9 cellular contexts compared by ENCODE assay signal in the genomic region with DNA sequence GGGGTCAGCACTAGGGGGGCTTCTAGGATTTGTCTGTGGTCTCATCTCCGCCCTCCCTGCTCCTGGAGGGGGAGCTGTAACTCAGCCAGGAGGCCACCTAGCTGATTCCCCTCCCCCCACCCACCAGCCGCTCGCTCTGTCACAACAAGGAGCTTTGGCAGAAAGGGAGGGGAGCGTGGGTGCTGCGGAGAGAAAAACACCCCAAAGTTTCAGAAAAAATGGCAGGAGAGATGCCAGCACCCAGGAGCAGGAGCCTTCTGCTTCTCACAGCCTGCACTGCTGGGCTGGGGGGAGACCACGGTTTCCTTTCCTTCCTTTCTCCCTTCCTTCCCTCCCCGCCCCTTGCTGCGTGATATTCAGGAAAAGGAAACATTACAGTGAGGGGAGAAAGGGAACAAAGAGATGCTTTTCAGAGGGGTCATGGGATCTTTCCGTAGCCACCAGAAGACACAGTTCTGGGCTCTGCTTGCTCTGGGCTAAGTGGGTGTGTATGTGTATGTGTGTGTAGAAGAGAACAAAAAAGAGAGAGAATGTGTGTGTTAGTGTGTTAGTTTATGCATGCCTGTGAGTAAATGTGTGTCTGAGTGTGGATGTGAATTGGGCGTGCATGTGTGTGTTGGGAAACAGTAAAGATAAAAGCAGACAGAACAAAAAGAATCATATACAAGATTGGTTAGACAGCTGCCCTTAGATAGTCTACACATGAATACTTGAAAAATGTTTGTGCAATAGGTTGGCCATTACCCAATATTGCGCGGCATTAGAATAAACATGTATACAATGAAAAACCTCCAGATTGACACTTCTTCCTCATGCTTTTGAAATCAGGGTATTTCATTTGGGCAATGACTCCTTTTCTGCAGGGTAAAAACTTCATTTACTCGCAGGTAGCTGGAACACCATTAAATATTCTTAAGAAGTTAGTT. TPM values are rescaled to one million over a fixed set of nuclear protein-coding genes. Genes with fewer than 3 reads are reported as not detected.
DNase-seq lines count a peak whose midpoint lies in the region; ATAC-seq and TF ChIP-seq lines count a peak whose summit lies in the region.
"Had no signal": no experiment of that assay in that cellular context is flagged by ENCODE, and none has a peak within 500 bp of the region (broad histone marks: within the 10 kb centered on the region; RNA-seq: fewer than 3 reads in every experiment).

No MANE protein-coding gene starts in this region.

- H3K4me3 Mint-ChIP-seq in MCF 10A (ENCODE audit: unreplicated experiment): no peak overlapping the region

- DNase-seq in NCI-H345 (lab: John Stamatoyannopoulos, UW) (peak; percentile 27), NCI-H345 treated with DMSO at 0.1 percent for 48 hours (lab: John Stamatoyannopoulos, UW; ENCODE audit: unreplicated experiment) (no peak), MCF 10A (ENCODE audit: unreplicated experiment) (peak; percentile 77), inferior parietal cortex (ENCODE audit: extremely low spot score) (peak; percentile 54), superior temporal gyrus (ENCODE audit: extremely low spot score) (peak; percentile 68), NCI-H1105 treated with DMSO at 0.1 percent for 48 hours (lab: John Stamatoyannopoulos, UW) (no peak), GM19240 (ENCODE audit: insufficient read length, low spot score) (no peak)

- H3K9me3 Mint-ChIP-seq in MCF 10A (ENCODE audit: unreplicated experiment): no peaks in the 10 kb centered on the region
- H3K9me3 Mint-ChIP-seq: CD4-positive, CD25-positive, alpha-beta regulatory T cell had no signal

- H3K27me3 Mint-ChIP-seq in MCF 10A (ENCODE audit: insufficient read depth, unreplicated experiment): no peaks in the 10 kb centered on the region

- no peak overlapping the region for H3K27ac Mint-ChIP-seq in MCF 10A (ENCODE audit: low read depth, unreplicated experiment)
- H3K27ac Mint-ChIP-seq: CD4-positive, CD25-positive, alpha-beta regulatory T cell had no signal

- ATAC-seq in HG03159 (IDR thresholded peaks at IDR 0.05; ENCODE audit: unreplicated experiment): no peak

- POLR2A ChIA-PET in MCF 10A (lab: Yijun Ruan, JAX): interaction anchor here (0.6 to 1.2 kb wide), 6 partner anchors 23 to 664 kb away, joined by 3 to 6 read pairs (median 4); no protein-coding TSS in a partner anchor

- no TSS peak for BruUV-seq in MCF 10A (replicated peaks; lab: Mats Ljungman, UMichigan)

- H3K36me3 Mint-ChIP-seq in MCF 10A (ENCODE audit: insufficient read depth, unreplicated experiment): no peaks in the 10 kb centered on the region
- H3K36me3 Mint-ChIP-seq: CD4-positive, CD25-positive, alpha-beta regulatory T cell had no signal

- CTCF ChIA-PET in MCF 10A (lab: Yijun Ruan, JAX): interaction anchor here (0.6 to 1.7 kb wide), 5 partner anchors 17 to 1009 kb away, joined by 3 to 5 read pairs (median 3); no protein-coding TSS in a partner anchor

- peaks cover 22% of the 10 kb centered on the region for H3K4me1 Mint-ChIP-seq in MCF 10A (ENCODE audit: insufficient read depth, unreplicated experiment)

- TF ChIP-seq CTCF in MCF 10A (IDR thresholded peaks at IDR 0.05; ENCODE audit: unreplicated experiment): no peak

- intact Hi-C loops in MCF 10A (cut with micrococcal nuclease): no loop called here

RNA-seq across cellular contexts. Expression of a gene that starts 36.4 kb away (rescaled TPM):
- 1,057 and 1,102 TPM in 2 replicates for total RNA-seq in MCF 10A (2022)

Comparison
In these comparisons a context has a peak if more than half of its experiments do, and no peak if none do; other contexts are left out.
1. DNase-seq: peak in NCI-H345 (single experiment), MCF 10A (single experiment), inferior parietal cortex (single experiment) and superior temporal gyrus (single experiment); none in NCI-H345 treated with DMSO at 0.1 percent for 48 hours (single experiment), NCI-H1105 treated with DMSO at 0.1 percent for 48 hours (single experiment) and GM19240 (single experiment).